ENCODE assay signal across 1 cellular context in genomic region chr13:44396963-44397580, GRCh38.
TF ChIP-seq lines count a peak whose summit lies in the region.

No MANE protein-coding gene starts in this region.

TF ChIP-seq in H1, 55 proteins besides CTCF, POLR2A, EP300 and RAD21:
- TF ChIP-seq E2F6 (IDR thresholded peaks at IDR 0.05) (peak; percentile 40; the same call in 1 of the 2 replicates), MAX (IDR thresholded peaks at IDR 0.05) (no peak), SP2 (IDR thresholded peaks at IDR 0.05; ENCODE audit: low read length) (no peak)
